ENCODE assay signal across 1 cellular context in genomic region chr2:169034984-169035544, GRCh38.
TF ChIP-seq lines count a peak whose summit lies in the region.

No MANE protein-coding gene starts in this region.

TF ChIP-seq in K562, 482 proteins besides CTCF, POLR2A, EP300 and RAD21 (continued from another document):
- TF ChIP-seq ZNF143 (CRISPR knock-in tag; IDR thresholded peaks at IDR 0.05) (no peak), HMBOX1 (IDR thresholded peaks at IDR 0.05) (peak; percentile 48; the same call in 1 of the 2 replicates), CBFA2T2 (conservative IDR thresholded peaks at IDR 0.05) (no peak), RBFOX2 (IDR thresholded peaks at IDR 0.05; ENCODE audit: low read depth, low read length) (no peak), ILK (tag; IDR thresholded peaks at IDR 0.05; ENCODE audit: borderline replicate concordance, low read depth) (no peak), BRD9 (IDR thresholded peaks at IDR 0.05; ENCODE audit: low read depth, partially characterized antibody) (no peak), SRSF1 (IDR thresholded peaks at IDR 0.05; ENCODE audit: low read depth, low read length) (no peak), USF1 (CRISPR knock-in tag; IDR thresholded peaks at IDR 0.05) (no peak), HINFP (tag; conservative IDR thresholded peaks at IDR 0.05; ENCODE audit: low read depth) (no peak), JUND (IDR thresholded peaks at IDR 0.05; ENCODE audit: borderline replicate concordance, low read depth, low read length) (no peak), JUND (tag; IDR thresholded peaks at IDR 0.05; ENCODE audit: borderline replicate concordance, low read depth, low read length) (no peak), E2F5 (CRISPR knock-in tag; IDR thresholded peaks at IDR 0.05) (no peak), RBM25 (IDR thresholded peaks at IDR 0.05; ENCODE audit: low read depth, low read length, severe bottlenecking) (peak; percentile 95), TAF1 (IDR thresholded peaks at IDR 0.05; ENCODE audit: control insufficient read depth, extremely low read depth, insufficient read depth, low read length, severe bottlenecking) (no peak), CBX3 (IDR thresholded peaks at IDR 0.05; ENCODE audit: borderline replicate concordance in 1 of 2, low read length in 2 of 2) (peak in 1 of 2 experiments; percentile 67; a peak in 1 of 3 replicates), PBX2 (CRISPR knock-in tag; IDR thresholded peaks at IDR 0.05; ENCODE audit: low read depth) (no peak), PBX2 (tag; conservative IDR thresholded peaks at IDR 0.05; ENCODE audit: low read depth) (no peak), ELF2 (CRISPR knock-in tag; IDR thresholded peaks at IDR 0.05) (no peak), ZNF444 (CRISPR knock-in tag; IDR thresholded peaks at IDR 0.05) (no peak), RCOR1 (IDR thresholded peaks at IDR 0.05; ENCODE audit: borderline replicate concordance in 1 of 2, low read depth in 2 of 2, low read length in 2 of 2) (0 out of 4 replicates have a peak, but pooled peaks of 1 of the 2 experiments have one; percentile 50), NR2C1 (IDR thresholded peaks at IDR 0.05) (no peak), NR2C1 (tag; IDR thresholded peaks at IDR 0.05) (no peak), ETS2 (tag; IDR thresholded peaks at IDR 0.05; ENCODE audit: borderline replicate concordance, poor library complexity, severe bottlenecking) (no peak), HDAC8 (tag; IDR thresholded peaks at IDR 0.05) (no peak), ZNF354B (CRISPR knock-in tag; IDR thresholded peaks at IDR 0.05) (no peak), ZNF12 (CRISPR knock-in tag; IDR thresholded peaks at IDR 0.05) (no peak), ARID2 (IDR thresholded peaks at IDR 0.05) (no peak), ZNF589 (CRISPR knock-in tag; IDR thresholded peaks at IDR 0.05; ENCODE audit: low read depth) (no peak), SMARCA5 (IDR thresholded peaks at IDR 0.05) (peak; percentile 39; the same call in 1 of the 2 replicates), ZNF280B (CRISPR knock-in tag; IDR thresholded peaks at IDR 0.05) (no peak), CHD7 (IDR thresholded peaks at IDR 0.05; ENCODE audit: low read depth, low read length) (no peak), HDAC2 (IDR thresholded peaks at IDR 0.05) (peak; percentile 30; the same call in 1 of the 2 replicates)
